In genomic region chr22:39498802-39499201, GRCh38 we compare ENCODE assay signal across 17 cellular contexts. TPM values are rescaled to one million over a fixed set of nuclear protein-coding genes. Genes with fewer than 3 reads are reported as not detected.
A peak's percentile ranks its signal among the peaks of the same experiment; 100 is the strongest.
DNase-seq lines count a peak whose midpoint lies in the region; ATAC-seq, FAIRE-seq and TF ChIP-seq lines count a peak whose summit lies in the region.
"Had no signal": no experiment of that assay in that cellular context is flagged by ENCODE, and none has a peak within 500 bp of the region (broad histone marks: within the 10 kb centered on the region; RNA-seq: fewer than 3 reads in every experiment).

No MANE protein-coding gene starts in this region.

- H3K27me3 Mint-ChIP-seq in T-helper 17 cell = no peaks in the 10 kb centered on the region
- H3K27me3 Mint-ChIP-seq: activated naive CD8-positive, alpha-beta T cell treated with anti-CD3 and anti-CD28 coated beads for 36 hours; natural killer cell treated with Interleukin-12 subunit alpha and Interleukin-12 subunit beta and Interleukin-15 and Interleukin-18, amount 100 ng/mL, for 72 hours; stimulated activated naive CD8-positive, alpha-beta T cell treated with anti-CD3 and anti-CD28 coated beads, Interleukin-15, Interleukin-2, amounts not matched to agents 100 ng/mL and 50 ng/mL, for 24 hours had no signal

- H3K9me3 ChIP-seq in T-helper 17 cell (ENCODE audit: control insufficient read depth, low read length, poor library complexity, severe bottlenecking) (no peaks in the 10 kb centered on the region), HepG2 (ENCODE audit: low read length) (no peaks in the 10 kb centered on the region), hepatocyte (ENCODE audit: low read depth) (no peaks in the 10 kb centered on the region)
- H3K9me3 ChIP-seq: HAP-1, uterus had no signal

- peaks cover 19% of the 10 kb centered on the region for H3K4me1 Mint-ChIP-seq in T-helper 17 cell
- H3K4me1 Mint-ChIP-seq in stimulated activated effector memory CD8-positive, alpha-beta T cell treated with anti-CD3 and anti-CD28 coated beads, Interleukin-12 subunit alpha, Interleukin-12 subunit beta, amount 100 ng/mL, for 72 hours = peaks cover 29% of the 10 kb centered on the region

- POLR2A ChIA-PET in HepG2 (lab: Yijun Ruan, JAX) = interaction anchor here (0.6 to 9.1 kb wide), 5 partner anchors 9 to 29 kb away, joined by 3 to 167 read pairs (median 5); partner anchors contain the start of genes ATF4 and RPS19BP1

- 6% methylated on average over 3 of the region's 3 CpGs for WGBS in HepG2 (ENCODE audit: low lambda C conversion rate)
- 45% methylated on average over 3 of the region's 3 CpGs for WGBS in hepatocyte (ENCODE audit: low lambda C conversion rate, missing lambda C conversion rate)

- in situ Hi-C loops in HepG2 (cut with HindIII; ENCODE audit: extremely low pct_ligation_motif_present, low pct_unique_long_range_greater_than_20kb) = no loop called here

- no peaks in the 10 kb centered on the region; a peak in 1 of 5 replicates for H3K27me3 ChIP-seq in HepG2 (ENCODE audit: control insufficient read depth in 1 of 2, insufficient read depth in 2 of 2, low read length in 2 of 2)
- no peaks in the 10 kb centered on the region for H3K27me3 ChIP-seq in hepatocyte
- H3K27me3 ChIP-seq: uterus had no signal

- no peak overlapping the region for H3K4me3 Mint-ChIP-seq in T-helper 17 cell
- H3K4me3 Mint-ChIP-seq in stimulated activated effector memory CD8-positive, alpha-beta T cell treated with anti-CD3 and anti-CD28 coated beads, Interleukin-12 subunit alpha, Interleukin-12 subunit beta, amount 100 ng/mL, for 72 hours = no peak overlapping the region
- H3K4me3 Mint-ChIP-seq: activated CD8-positive, alpha-beta T cell treated with anti-CD3 and anti-CD28 coated beads, Interleukin-2, amount 10 ng/mL, durations not matched to agents 7 days and 5 days; activated naive CD8-positive, alpha-beta T cell treated with anti-CD3 and anti-CD28 coated beads for 36 hours; natural killer cell treated with Interleukin-12 subunit alpha and Interleukin-12 subunit beta and Interleukin-15 and Interleukin-18, amount 100 ng/mL, for 72 hours; stimulated activated naive CD8-positive, alpha-beta T cell treated with anti-CD3 and anti-CD28 coated beads, Interleukin-15, Interleukin-2, amounts not matched to agents 100 ng/mL and 50 ng/mL, for 24 hours had no signal

- no peak for FAIRE-seq in HepG2 (lab: Jason Lieb, UNC)
- FAIRE-seq: bronchial epithelial cell had no signal

- TF ChIP-seq RAD21 in HepG2 (CRISPR knock-in tag; IDR thresholded peaks at IDR 0.05) = no peak

- H3K4me3 ChIP-seq in HepG2 (replicated peaks in 1 of 3; ENCODE audit: insufficient read depth in 1 of 3, low read depth in 2 of 3, low read length in 3 of 3) (no peak overlapping the region), hepatocyte (no peak overlapping the region)
- H3K4me3 ChIP-seq: HAP-1, uterus had no signal

- H3K79me2 ChIP-seq in HepG2 (ENCODE audit: insufficient read depth, low read length) (peaks cover 13% of the 10 kb centered on the region), hepatocyte (peaks cover 14% of the 10 kb centered on the region)

- CTCF ChIA-PET in HepG2 (lab: Yijun Ruan, JAX; ENCODE audit: low intra/inter-chr PET ratio, low total read pairs) = no interaction called here

- TF ChIP-seq POLR2A in HepG2 (IDR thresholded peaks at IDR 0.05; ENCODE audit: insufficient read depth in 1 of 2, low read depth in 2 of 2, low read length in 2 of 2) = no peak

- peak overlapping the region; percentile 67 for H3K27ac Mint-ChIP-seq in T-helper 17 cell
- H3K27ac Mint-ChIP-seq in stimulated activated effector memory CD8-positive, alpha-beta T cell treated with anti-CD3 and anti-CD28 coated beads, Interleukin-12 subunit alpha, Interleukin-12 subunit beta, amount 100 ng/mL, for 72 hours = peak overlapping the region; percentile 41
- H3K27ac Mint-ChIP-seq: activated CD8-positive, alpha-beta T cell treated with anti-CD3 and anti-CD28 coated beads, Interleukin-2, amount 10 ng/mL, durations not matched to agents 7 days and 5 days; activated naive CD8-positive, alpha-beta T cell treated with anti-CD3 and anti-CD28 coated beads for 36 hours; natural killer cell treated with Interleukin-12 subunit alpha and Interleukin-12 subunit beta and Interleukin-15 and Interleukin-18, amount 100 ng/mL, for 72 hours; stimulated activated naive CD8-positive, alpha-beta T cell treated with anti-CD3 and anti-CD28 coated beads, Interleukin-15, Interleukin-2, amounts not matched to agents 100 ng/mL and 50 ng/mL, for 24 hours had no signal

- BruUV-seq in HepG2 (replicated peaks; lab: Mats Ljungman, UMichigan) = no TSS peak

- no peak for ATAC-seq in T-helper 17 cell
- ATAC-seq in HepG2 = no peak
- no peak for ATAC-seq in stimulated activated effector memory CD8-positive, alpha-beta T cell treated with anti-CD3 and anti-CD28 coated beads, Interleukin-12 subunit alpha, Interleukin-12 subunit beta, amount 100 ng/mL, for 72 hours
- ATAC-seq: activated CD8-positive, alpha-beta T cell treated with anti-CD3 and anti-CD28 coated beads, Interleukin-2, amount 10 ng/mL, durations not matched to agents 7 days and 5 days; natural killer cell treated with Interleukin-12 subunit alpha and Interleukin-12 subunit beta and Interleukin-15 and Interleukin-18, amount 100 ng/mL, for 72 hours had no signal

- H3K9ac ChIP-seq in HepG2 (ENCODE audit: insufficient read depth, low read depth, low read length) = 0 out of 2 replicates have a peak overlapping the region, but pooled peaks have one; percentile 27

- no peaks in the 10 kb centered on the region for H3K9me3 Mint-ChIP-seq in stimulated activated effector memory CD8-positive, alpha-beta T cell treated with anti-CD3 and anti-CD28 coated beads, Interleukin-12 subunit alpha, Interleukin-12 subunit beta, amount 100 ng/mL, for 72 hours
- H3K9me3 Mint-ChIP-seq: activated naive CD8-positive, alpha-beta T cell treated with anti-CD3 and anti-CD28 coated beads for 36 hours; natural killer cell treated with Interleukin-12 subunit alpha and Interleukin-12 subunit beta and Interleukin-15 and Interleukin-18, amount 100 ng/mL, for 72 hours; stimulated activated naive CD8-positive, alpha-beta T cell treated with anti-CD3 and anti-CD28 coated beads, Interleukin-15, Interleukin-2, amounts not matched to agents 100 ng/mL and 50 ng/mL, for 24 hours had no signal

- DNase-seq in NCI-H1092 (lab: John Stamatoyannopoulos, UW) = peak; percentile 35
- DNase-seq in T-helper 17 cell = no peak
- DNase-seq in HepG2 (ENCODE audit: low spot score) = peak; percentile 63
- no peak for DNase-seq in stimulated activated effector memory CD8-positive, alpha-beta T cell treated with anti-CD3 and anti-CD28 coated beads, Interleukin-12 subunit alpha, Interleukin-12 subunit beta, amount 100 ng/mL, for 72 hours (ENCODE audit: low spot score in 2 of 2)
- DNase-seq in NCI-H82 (lab: John Stamatoyannopoulos, UW) = no peak
- DNase-seq in hepatocyte (ENCODE audit: low spot score) = no peak
- no peak for DNase-seq in DMS 273 treated with DMSO at 0.1 percent for 48 hours (lab: John Stamatoyannopoulos, UW)
- DNase-seq: activated CD8-positive, alpha-beta T cell treated with anti-CD3 and anti-CD28 coated beads, Interleukin-2, amount 10 ng/mL, durations not matched to agents 7 days and 5 days; activated naive CD8-positive, alpha-beta T cell treated with anti-CD3 and anti-CD28 coated beads for 36 hours; activated T-cell treated with anti-CD3 and anti-CD28 coated beads, Interleukin-2, amount 50 U/mL, for 48 hours; EL; mesenchymal stem cell had no signal

- intact Hi-C loops in HepG2 (cut with micrococcal nuclease; ENCODE audit: unreplicated experiment) = no loop called here

- TF ChIP-seq CTCF in HepG2 (CRISPR knock-in tag; IDR thresholded peaks at IDR 0.05) (no peak), hepatocyte (IDR thresholded peaks at IDR 0.05; ENCODE audit: poor library complexity) (no peak)

- H3K27ac ChIP-seq in HepG2 (ENCODE audit: extremely low read length, insufficient read depth, low read length) (no peak overlapping the region), hepatocyte (no peak overlapping the region)

- H4K20me1 ChIP-seq in HepG2 (ENCODE audit: insufficient read depth, low read length) (peaks cover 6% of the 10 kb centered on the region; the same call in 1 of the 2 replicates), hepatocyte (ENCODE audit: insufficient read depth, poor library complexity, severe bottlenecking) (no peaks in the 10 kb centered on the region)

- H3K4me2 ChIP-seq in HepG2 (ENCODE audit: low read depth, low read length) = peak overlapping the region; percentile 62
- H3K4me2 ChIP-seq in hepatocyte = no peak overlapping the region

- 0 out of 5 replicates have a peak, but pooled peaks cover 0 to 2% of the 10 kb centered on the region in 2 experiments for H3K36me3 ChIP-seq in HepG2 (replicated peaks in 1 of 2; ENCODE audit: control insufficient read depth in 1 of 2, insufficient read depth in 2 of 2, low read length in 2 of 2)
- no peaks in the 10 kb centered on the region for H3K36me3 ChIP-seq in hepatocyte (replicated peaks; ENCODE audit: insufficient read depth, low read depth)
- H3K36me3 ChIP-seq: uterus had no signal

- peaks cover 2% of the 10 kb centered on the region for H3K36me3 Mint-ChIP-seq in T-helper 17 cell (ENCODE audit: low read depth)
- peaks cover 6% of the 10 kb centered on the region for H3K36me3 Mint-ChIP-seq in stimulated activated effector memory CD8-positive, alpha-beta T cell treated with anti-CD3 and anti-CD28 coated beads, Interleukin-12 subunit alpha, Interleukin-12 subunit beta, amount 100 ng/mL, for 72 hours

- no peaks in the 10 kb centered on the region for H3K9me2 ChIP-seq in hepatocyte (replicated peaks; ENCODE audit: insufficient read depth)

- H3K4me1 ChIP-seq in HepG2 (ENCODE audit: insufficient read depth, low read length) (peaks cover 63% of the 10 kb centered on the region), hepatocyte (ENCODE audit: insufficient read depth) (peaks cover 28% of the 10 kb centered on the region)

- no peak overlapping the region for H2AFZ ChIP-seq in HepG2 (ENCODE audit: low read length)
- no peak overlapping the region for H2AFZ ChIP-seq in hepatocyte

- TF ChIP-seq EP300 in HepG2 (IDR thresholded peaks at IDR 0.05; ENCODE audit: low read depth in 2 of 2, low read length in 2 of 2) (0 out of 4 replicates have a peak, but pooled peaks of 1 of the 2 experiments have one; percentile 9), HepG2 (CRISPR knock-in tag; IDR thresholded peaks at IDR 0.05; ENCODE audit: borderline replicate concordance) (no peak)

RNA-seq across cellular contexts. Expression of gene MIEF1, which starts 3.3 kb away (rescaled TPM):
- total RNA-seq in T-helper 17 cell = 10 to 100 TPM; 16.9 to 22.7 TPM
- 34.8 and 41.4 TPM in 2 replicates for total RNA-seq in HepG2 (2016; rRNA removed; fragmentation: Illumina TruSeq; extraction: Trizol)
- total RNA-seq in HepG2 (2016; cell fraction: cytosol; rRNA removed; fragmentation: Illumina TruSeq; extraction: Trizol; ENCODE audit: low read depth) = 5.5 and 6.5 TPM in 2 replicates
- total RNA-seq in HepG2 (2016; cell fraction: insoluble cytoplasmic fraction; rRNA removed; fragmentation: Illumina TruSeq; extraction: Trizol) = 33.7 and 36.8 TPM in 2 replicates
- total RNA-seq in HepG2 (2016; cell fraction: membrane; rRNA removed; fragmentation: Illumina TruSeq; extraction: Trizol) = 22.9 and 23.9 TPM in 2 replicates
- 26.2 and 27.8 TPM in 2 replicates for total RNA-seq in HepG2 (2016; cell fraction: nucleus; rRNA removed; fragmentation: Illumina TruSeq; extraction: Trizol)
- 21.7 and 22.3 TPM in 2 replicates for polyA plus RNA-seq in HepG2 (2011; rRNA removed)
- 19.7 and 20.6 TPM in 2 replicates for polyA plus RNA-seq in HepG2 (2011; cell fraction: cytosol; rRNA removed)
- 24.5 and 25.2 TPM in 2 replicates for polyA plus RNA-seq in HepG2 (2011; cell fraction: nucleus; rRNA removed)
- 28.6 and 29.6 TPM in 2 replicates for polyA plus RNA-seq in HepG2 (2012)
- polyA plus RNA-seq in HepG2 (2016; cell fraction: cytosol; fragmentation: Illumina TruSeq; extraction: Trizol; ENCODE audit: low read depth) = 2.6 and 3.1 TPM in 2 replicates
- 31.2 and 35.5 TPM in 2 replicates for polyA plus RNA-seq in HepG2 (2016; cell fraction: insoluble cytoplasmic fraction; fragmentation: Illumina TruSeq; extraction: Trizol; ENCODE audit: low read depth)
- 11.4 and 11.8 TPM in 2 replicates for polyA plus RNA-seq in HepG2 (2016; cell fraction: membrane; fragmentation: Illumina TruSeq; extraction: Trizol; ENCODE audit: low read depth)
- 32.6 and 32.8 TPM in 2 replicates for polyA plus RNA-seq in HepG2 (2016; cell fraction: nucleus; fragmentation: Illumina TruSeq; extraction: Trizol; ENCODE audit: insufficient read depth, low read depth)
- polyA minus RNA-seq in HepG2 (2011; rRNA and poly(A)+ RNA removed; ENCODE audit: low replicate concordance) = 36.4 and 63.8 TPM in 2 replicates
- polyA minus RNA-seq in HepG2 (2011; cell fraction: cytosol; rRNA and poly(A)+ RNA removed) = 19.3 and 21.8 TPM in 2 replicates
- polyA minus RNA-seq in HepG2 (2011; cell fraction: nucleus; rRNA and poly(A)+ RNA removed) = 27.2 and 33.9 TPM in 2 replicates
- 25.8 and 31.8 TPM in 2 replicates for total RNA-seq in hepatocyte
- polyA plus RNA-seq in hepatocyte = 17.5 and 22.2 TPM in 2 replicates

RNA-seq across cellular contexts. Expression of gene ATF4, which starts 21.6 kb away (rescaled TPM):
- total RNA-seq in T-helper 17 cell = 100 to 1,000 TPM; 260 to 333 TPM
- 442 and 486 TPM in 2 replicates for total RNA-seq in HepG2 (2016; rRNA removed; fragmentation: Illumina TruSeq; extraction: Trizol)
- total RNA-seq in HepG2 (2016; cell fraction: cytosol; rRNA removed; fragmentation: Illumina TruSeq; extraction: Trizol; ENCODE audit: low read depth) = 489 and 519 TPM in 2 replicates
- 409 and 471 TPM in 2 replicates for total RNA-seq in HepG2 (2016; cell fraction: insoluble cytoplasmic fraction; rRNA removed; fragmentation: Illumina TruSeq; extraction: Trizol)
- total RNA-seq in HepG2 (2016; cell fraction: membrane; rRNA removed; fragmentation: Illumina TruSeq; extraction: Trizol) = 1,028 and 1,060 TPM in 2 replicates
- 286 and 328 TPM in 2 replicates for total RNA-seq in HepG2 (2016; cell fraction: nucleus; rRNA removed; fragmentation: Illumina TruSeq; extraction: Trizol)
- polyA plus RNA-seq in HepG2 (2011; rRNA removed) = 1,157 and 1,297 TPM in 2 replicates
- 1,218 and 1,254 TPM in 2 replicates for polyA plus RNA-seq in HepG2 (2011; cell fraction: cytosol; rRNA removed)
- 1,279 and 1,395 TPM in 2 replicates for polyA plus RNA-seq in HepG2 (2011; cell fraction: nucleus; rRNA removed)
- polyA plus RNA-seq in HepG2 (2012) = 465 and 610 TPM in 2 replicates
- 745 and 811 TPM in 2 replicates for polyA plus RNA-seq in HepG2 (2016; cell fraction: cytosol; fragmentation: Illumina TruSeq; extraction: Trizol; ENCODE audit: low read depth)
- polyA plus RNA-seq in HepG2 (2016; cell fraction: insoluble cytoplasmic fraction; fragmentation: Illumina TruSeq; extraction: Trizol; ENCODE audit: low read depth) = 563 and 623 TPM in 2 replicates
- 1,265 and 1,282 TPM in 2 replicates for polyA plus RNA-seq in HepG2 (2016; cell fraction: membrane; fragmentation: Illumina TruSeq; extraction: Trizol; ENCODE audit: low read depth)
- 710 and 725 TPM in 2 replicates for polyA plus RNA-seq in HepG2 (2016; cell fraction: nucleus; fragmentation: Illumina TruSeq; extraction: Trizol; ENCODE audit: insufficient read depth, low read depth)
- polyA minus RNA-seq in HepG2 (2011; rRNA and poly(A)+ RNA removed; ENCODE audit: low replicate concordance) = 242 and 314 TPM in 2 replicates
- 175 and 193 TPM in 2 replicates for polyA minus RNA-seq in HepG2 (2011; cell fraction: cytosol; rRNA and poly(A)+ RNA removed)
- polyA minus RNA-seq in HepG2 (2011; cell fraction: nucleus; rRNA and poly(A)+ RNA removed) = 213 and 242 TPM in 2 replicates
- 231 and 271 TPM in 2 replicates for total RNA-seq in hepatocyte
- 144 and 170 TPM in 2 replicates for polyA plus RNA-seq in hepatocyte

RNA-seq across cellular contexts. Expression of gene RPS19BP1, which starts 33.7 kb away (rescaled TPM):
- total RNA-seq in T-helper 17 cell (10 to 100 TPM; 42.6 to 47.3 TPM), HepG2 (2016; rRNA removed; fragmentation: Illumina TruSeq; extraction: Trizol) (81.3 and 88.2 TPM in 2 replicates), hepatocyte (82.9 and 84.0 TPM in 2 replicates)
- 128 and 142 TPM in 2 replicates for total RNA-seq in HepG2 (2016; cell fraction: cytosol; rRNA removed; fragmentation: Illumina TruSeq; extraction: Trizol; ENCODE audit: low read depth)
- 77.0 and 92.6 TPM in 2 replicates for total RNA-seq in HepG2 (2016; cell fraction: insoluble cytoplasmic fraction; rRNA removed; fragmentation: Illumina TruSeq; extraction: Trizol)
- total RNA-seq in HepG2 (2016; cell fraction: membrane; rRNA removed; fragmentation: Illumina TruSeq; extraction: Trizol) = 138 and 159 TPM in 2 replicates
- total RNA-seq in HepG2 (2016; cell fraction: nucleus; rRNA removed; fragmentation: Illumina TruSeq; extraction: Trizol) = 32.9 and 36.8 TPM in 2 replicates
- polyA plus RNA-seq in HepG2 (2011; rRNA removed) (44.3 and 47.8 TPM in 2 replicates), hepatocyte (117 and 118 TPM in 2 replicates)
- 48.9 and 72.7 TPM in 2 replicates for polyA plus RNA-seq in HepG2 (2011; cell fraction: cytosol; rRNA removed)
- 39.6 and 43.4 TPM in 2 replicates for polyA plus RNA-seq in HepG2 (2011; cell fraction: nucleus; rRNA removed)
- 22.5 and 32.4 TPM in 2 replicates for polyA plus RNA-seq in HepG2 (2012)
- 155 and 179 TPM in 2 replicates for polyA plus RNA-seq in HepG2 (2016; cell fraction: cytosol; fragmentation: Illumina TruSeq; extraction: Trizol; ENCODE audit: low read depth)
- polyA plus RNA-seq in HepG2 (2016; cell fraction: insoluble cytoplasmic fraction; fragmentation: Illumina TruSeq; extraction: Trizol; ENCODE audit: low read depth) = 84.3 and 101 TPM in 2 replicates
- 130 and 146 TPM in 2 replicates for polyA plus RNA-seq in HepG2 (2016; cell fraction: membrane; fragmentation: Illumina TruSeq; extraction: Trizol; ENCODE audit: low read depth)
- polyA plus RNA-seq in HepG2 (2016; cell fraction: nucleus; fragmentation: Illumina TruSeq; extraction: Trizol; ENCODE audit: insufficient read depth, low read depth) = 72.3 and 78.7 TPM in 2 replicates
- 8.8 and 14.5 TPM in 2 replicates for polyA minus RNA-seq in HepG2 (2011; rRNA and poly(A)+ RNA removed; ENCODE audit: low replicate concordance)
- polyA minus RNA-seq in HepG2 (2011; cell fraction: cytosol; rRNA and poly(A)+ RNA removed) = 7.8 and 8.0 TPM in 2 replicates
- polyA minus RNA-seq in HepG2 (2011; cell fraction: nucleus; rRNA and poly(A)+ RNA removed) = 12.2 and 13.9 TPM in 2 replicates

RNA-seq across cellular contexts. Expression of gene MGAT3, which starts 42.0 kb away (rescaled TPM):
- total RNA-seq in T-helper 17 cell (under 1 TPM; 0.25 to 0.96 TPM), HepG2 (2016; rRNA removed; fragmentation: Illumina TruSeq; extraction: Trizol) (0.15 TPM in 1 of 2 replicates, not detected in the other), hepatocyte (20.0 and 22.3 TPM in 2 replicates)
- not detected in 2 replicates for total RNA-seq in HepG2 (2016; cell fraction: cytosol; rRNA removed; fragmentation: Illumina TruSeq; extraction: Trizol; ENCODE audit: low read depth)
- total RNA-seq in HepG2 (2016; cell fraction: insoluble cytoplasmic fraction; rRNA removed; fragmentation: Illumina TruSeq; extraction: Trizol) = 0.02 TPM in 1 of 2 replicates, not detected in the other
- not detected in 2 replicates for total RNA-seq in HepG2 (2016; cell fraction: membrane; rRNA removed; fragmentation: Illumina TruSeq; extraction: Trizol)
- not detected in 2 replicates for total RNA-seq in HepG2 (2016; cell fraction: nucleus; rRNA removed; fragmentation: Illumina TruSeq; extraction: Trizol)
- polyA plus RNA-seq in HepG2 (2011; rRNA removed) (0.04 and 0.11 TPM in 2 replicates), hepatocyte (5.5 and 7.0 TPM in 2 replicates)
- polyA plus RNA-seq in HepG2 (2011; cell fraction: cytosol; rRNA removed) = 0.03 and 0.11 TPM in 2 replicates
- polyA plus RNA-seq in HepG2 (2011; cell fraction: nucleus; rRNA removed) = 0.05 and 0.13 TPM in 2 replicates
- polyA plus RNA-seq in HepG2 (2012) = 0.08 and 0.09 TPM in 2 replicates
- polyA plus RNA-seq in HepG2 (2016; cell fraction: cytosol; fragmentation: Illumina TruSeq; extraction: Trizol; ENCODE audit: low read depth) = not detected in 2 replicates
- polyA plus RNA-seq in HepG2 (2016; cell fraction: insoluble cytoplasmic fraction; fragmentation: Illumina TruSeq; extraction: Trizol; ENCODE audit: low read depth) = not detected in 2 replicates
- not detected in 2 replicates for polyA plus RNA-seq in HepG2 (2016; cell fraction: membrane; fragmentation: Illumina TruSeq; extraction: Trizol; ENCODE audit: low read depth)
- 0.11 TPM in 1 of 2 replicates, not detected in the other for polyA plus RNA-seq in HepG2 (2016; cell fraction: nucleus; fragmentation: Illumina TruSeq; extraction: Trizol; ENCODE audit: insufficient read depth, low read depth)
- 0.10 and 0.33 TPM in 2 replicates for polyA minus RNA-seq in HepG2 (2011; rRNA and poly(A)+ RNA removed; ENCODE audit: low replicate concordance)
- 0.20 TPM in 1 of 2 replicates, not detected in the other for polyA minus RNA-seq in HepG2 (2011; cell fraction: cytosol; rRNA and poly(A)+ RNA removed)
- not detected in 2 replicates for polyA minus RNA-seq in HepG2 (2011; cell fraction: nucleus; rRNA and poly(A)+ RNA removed)

Comparison
In these comparisons a context has a peak if more than half of its experiments do, and no peak if none do; other contexts are left out.
1. DNase-seq: peak in NCI-H1092 (single experiment) and HepG2 (single experiment); none in T-helper 17 cell (0 of 3), stimulated activated effector memory CD8-positive, alpha-beta T cell treated with anti-CD3 and anti-CD28 coated beads, Interleukin-12 subunit alpha, Interleukin-12 subunit beta, amount 100 ng/mL, for 72 hours (0 of 2), NCI-H82 (single experiment), hepatocyte (single experiment) and DMS 273 treated with DMSO at 0.1 percent for 48 hours (single experiment).